Comparison of ENCODE assay signal across 27 cellular contexts in the genomic region with DNA sequence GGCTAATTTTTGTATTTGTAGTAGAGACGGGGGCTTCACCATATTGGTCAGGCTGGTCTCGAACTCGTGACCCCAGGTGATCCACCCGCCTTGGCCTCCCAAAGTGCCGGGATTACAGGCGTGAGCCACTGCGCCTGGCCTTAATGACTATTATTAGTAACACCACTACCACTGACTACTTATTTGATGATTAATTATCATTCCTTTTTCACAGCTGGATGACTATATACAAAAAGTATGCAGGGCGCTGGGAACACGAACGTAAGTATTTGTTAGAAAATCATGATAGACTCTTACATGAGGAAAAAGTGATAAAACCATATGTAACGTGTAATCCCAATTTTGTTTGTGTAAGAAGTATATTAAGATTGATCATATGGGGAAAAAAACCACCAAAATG. TPM values are rescaled to one million over a fixed set of nuclear protein-coding genes. Genes with fewer than 3 reads are reported as not detected.
DNase-seq lines count a peak whose midpoint lies in the region; ATAC-seq and TF ChIP-seq lines count a peak whose summit lies in the region.
"Had no signal": no experiment of that assay in that cellular context is flagged by ENCODE, and none has a peak within 500 bp of the region (broad histone marks: within the 10 kb centered on the region; RNA-seq: fewer than 3 reads in every experiment).

No MANE protein-coding gene starts in this region.

- H3K27ac ChIP-seq in C4-2B: peak overlapping the region; percentile 1; the same call in 1 of the 2 replicates
- H3K27ac ChIP-seq in heart left ventricle: no peak overlapping the region
- H3K27ac ChIP-seq: dorsolateral prefrontal cortex, psoas muscle, thoracic aorta had no signal

- H3K36me3 ChIP-seq in heart left ventricle: peaks cover 0 to 22% (median 14%) of the 10 kb centered on the region in 9 donors
- H3K36me3 ChIP-seq: neutrophil, thoracic aorta had no signal

- intact Hi-C loops in heart left ventricle (cut with DNase I): no loop called here

- TF ChIP-seq POLR2A in heart left ventricle (IDR thresholded peaks at IDR 0.05): no peak

- TF ChIP-seq CTCF in C4-2B (conservative IDR thresholded peaks at IDR 0.05): no peak
- TF ChIP-seq CTCF in fibroblast of villous mesenchyme (IDR thresholded peaks at IDR 0.05; ENCODE audit: insufficient read depth, low read depth, low read length): no peak
- no peak for TF ChIP-seq CTCF in heart left ventricle (IDR thresholded peaks at IDR 0.05)

- DNase-seq in HCEC 1CT: peak; percentile 80
- DNase-seq in amniotic epithelial cell (ENCODE audit: low read depth): peak; percentile 77
- DNase-seq in fibroblast of villous mesenchyme (ENCODE audit: low read depth): peak; percentile 71
- DNase-seq in RPMI8226: no peak
- DNase-seq in heart left ventricle: no peak
- DNase-seq in KG1 (lab: John Stamatoyannopoulos, UW): no peak
- DNase-seq: activated CD4-positive, alpha-beta T cell treated with anti-CD3 and anti-CD28 coated beads for 36 hours; activated CD8-positive, alpha-beta memory T cell treated with anti-CD3 and anti-CD28 coated beads, Interleukin-2, amount 50 U/mL, for 4 hours; caudate nucleus; dorsolateral prefrontal cortex; erythroblast; GDM1; H9; kidney; MG63; NCI-H1417 treated with DMSO at 0.1 percent for 48 hours; NCI-H510A treated with DMSO at 0.1 percent for 48 hours; NK-92 treated with Interleukin-12 subunit alpha and Interleukin-12 subunit beta, amount 100 ng/mL, for 24 hours; psoas muscle; SK-N-SH; stimulated activated CD4-positive, alpha-beta T cell treated with anti-CD3 and anti-CD28 coated beads, Interleukin-1b, Interleukin-23, amount 100 ng/mL, for 48 hours; stimulated activated naive CD4-positive, alpha-beta T cell had no signal

- H3K27me3 ChIP-seq in heart left ventricle: no peaks in the 10 kb centered on the region
- H3K27me3 ChIP-seq: dorsolateral prefrontal cortex, MG63, neutrophil had no signal

- ATAC-seq in heart left ventricle (no peak), GM21526 (IDR thresholded peaks at IDR 0.05; ENCODE audit: low FRiP score, unreplicated experiment) (no peak)
- ATAC-seq: activated CD4-positive, alpha-beta T cell treated with anti-CD3 and anti-CD28 coated beads for 36 hours; psoas muscle had no signal

- H3K4me3 ChIP-seq in fibroblast of villous mesenchyme (ENCODE audit: low read depth, low read length) (no peak overlapping the region), heart left ventricle (no peak overlapping the region)
- H3K4me3 ChIP-seq: dorsolateral prefrontal cortex, lung, MG63, psoas muscle, thoracic aorta had no signal

- WGBS in heart left ventricle, 4 donors: 90 to 97% (median 94%) methylated on average over 11 of the region's 11 CpGs

- no peaks in the 10 kb centered on the region for H3K9me3 ChIP-seq in heart left ventricle
- H3K9me3 ChIP-seq: MG63, neutrophil, psoas muscle, SK-N-SH, thoracic aorta had no signal

- peaks cover 0 to 34% (median 15%) of the 10 kb centered on the region in 12 donors for H3K4me1 ChIP-seq in heart left ventricle

RNA-seq across cellular contexts. Expression of gene DARS1, which starts 21.6 kb away (rescaled TPM):
- total RNA-seq in fibroblast of villous mesenchyme (67.0 and 94.1 TPM in 2 replicates), heart left ventricle (10 to 100 TPM; 51.2 to 64.4 (median 55.0) TPM)
- 10 to 100 TPM; 64.8 to 90.0 TPM for polyA plus RNA-seq in heart left ventricle

Comparison
In these comparisons a context has a peak if more than half of its experiments do, and no peak if none do; other contexts are left out.
1. DNase-seq: peak in HCEC 1CT (single experiment), amniotic epithelial cell (single experiment) and fibroblast of villous mesenchyme (single experiment); none in RPMI8226 (single experiment), heart left ventricle (0 of 5) and KG1 (single experiment).